ENCODE assay signal across 9 cellular contexts in the genomic region with DNA sequence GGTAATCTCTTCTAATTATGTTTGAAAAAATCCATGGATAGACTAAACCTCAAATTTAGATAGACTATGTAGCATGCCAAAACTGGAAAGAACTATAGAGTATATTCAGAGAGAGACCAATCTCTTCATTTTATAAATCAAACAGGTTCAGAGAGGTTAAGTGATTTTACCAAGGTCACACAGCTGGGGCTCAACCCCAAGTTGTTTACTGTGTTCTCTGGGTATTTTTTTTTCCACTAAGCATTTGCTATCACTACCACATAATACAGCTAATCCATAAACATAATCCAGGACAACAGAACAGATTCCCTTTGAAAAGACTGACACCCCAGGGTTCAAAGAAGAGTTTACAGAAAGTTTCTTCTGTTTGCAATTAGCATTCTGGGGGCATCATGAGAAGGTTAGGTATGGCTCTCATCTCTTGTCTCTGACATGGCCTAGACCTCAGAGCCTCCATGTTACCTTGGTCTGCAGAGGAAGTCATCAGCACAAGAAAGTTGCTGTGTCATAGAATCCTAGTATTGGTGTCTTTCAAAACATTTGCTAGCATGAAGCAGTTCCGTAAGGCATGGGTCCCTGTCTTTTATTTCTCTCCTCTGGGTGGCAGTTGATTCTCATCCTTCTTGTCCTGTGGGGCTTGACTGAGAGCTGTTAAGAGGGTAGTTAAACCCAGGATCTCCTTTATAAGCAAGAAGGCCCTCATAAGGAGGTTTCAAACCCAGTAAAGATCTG.
"Had no signal": no experiment of that assay in that cellular context is flagged by ENCODE, and none has a peak within 500 bp of the region (broad histone marks: within the 10 kb centered on the region; RNA-seq: fewer than 3 reads in every experiment).

No MANE protein-coding gene starts in this region.

- DNase-seq: activated CD4-positive, alpha-beta memory T cell treated with anti-CD3 and anti-CD28 coated beads, Interleukin-2, amount 10 ng/mL, durations not matched to agents 7 days and 5 days; activated naive CD4-positive, alpha-beta T cell treated with anti-CD3 and anti-CD28 coated beads, Interleukin-2, amount 10 ng/mL, durations not matched to agents 7 days and 5 days; activated T-cell treated with anti-CD3 and anti-CD28 coated beads, Interleukin-2, amount 50 U/mL, for 24 hours; dorsolateral prefrontal cortex; islet precursor cell; ovary; T-helper 2 cell had no signal

- H3K27ac ChIP-seq: cardiac muscle cell, dorsolateral prefrontal cortex, ovary, VCaP had no signal

- H3K27me3 ChIP-seq: ovary had no signal

- H3K4me3 ChIP-seq: cardiac muscle cell, dorsolateral prefrontal cortex, ovary had no signal

- H3K36me3 ChIP-seq: cardiac muscle cell, ovary had no signal
